ENCODE assay signal across 8 cellular contexts in the genomic region with DNA sequence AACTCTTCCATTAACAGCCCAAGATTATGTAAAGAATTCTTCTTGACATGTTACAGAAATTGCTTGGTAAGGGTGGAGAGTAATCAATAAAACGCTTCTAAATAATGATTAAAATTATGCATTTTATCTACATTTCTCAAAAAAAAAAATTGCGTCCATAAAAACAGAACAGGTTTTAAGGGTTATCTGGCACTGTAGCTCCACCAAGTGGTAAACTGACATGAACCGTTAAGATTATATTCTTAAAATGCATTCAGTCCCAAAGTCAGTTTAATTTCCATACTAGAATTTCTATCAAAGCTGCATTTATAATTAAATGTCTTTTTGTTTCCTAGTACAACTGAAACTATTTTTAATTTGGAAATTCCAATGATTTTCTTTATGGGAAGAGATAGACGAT.
DNase-seq lines count a peak whose midpoint lies in the region; ATAC-seq, FAIRE-seq and TF ChIP-seq lines count a peak whose summit lies in the region.

No MANE protein-coding gene starts in this region.

- DNase-seq in NOMO-1 treated with DMSO at 0.1 percent for 48 hours (lab: John Stamatoyannopoulos, UW; ENCODE audit: unreplicated experiment), result peak; percentile 40
- DNase-seq in NOMO-1 treated with dmso at 0.1 percent for 144 hours (lab: John Stamatoyannopoulos, UW; ENCODE audit: unreplicated experiment), result no peak
- DNase-seq in NCI-H446 treated with DMSO at 0.1 percent for 48 hours (lab: John Stamatoyannopoulos, UW), result peak; percentile 37
- DNase-seq in esophagus muscularis mucosa (ENCODE audit: extremely low spot score), result no peak
- peak; percentile 32 for DNase-seq in small intestine
- DNase-seq in activated effector memory CD4-positive, alpha-beta T cell treated with anti-CD3 and anti-CD28 coated beads, Interleukin-2, amount 50 U/mL, for 16 hours, result no peak

- peak; percentile 29 to 47 (median 40) for TF ChIP-seq CTCF in esophagus muscularis mucosa (IDR thresholded peaks at IDR 0.05)

- no peak overlapping the region for H3K27ac ChIP-seq in esophagus muscularis mucosa (replicated peaks in 1 of 4)
- no peak overlapping the region for H3K27ac ChIP-seq in small intestine (ENCODE audit: low read depth in 1 of 2, low read length in 1 of 2)

- no peak for ATAC-seq in HG02588 (IDR thresholded peaks at IDR 0.05; ENCODE audit: unreplicated experiment)
- no peak for ATAC-seq in GM19351 (IDR thresholded peaks at IDR 0.05; ENCODE audit: unreplicated experiment)

- H3K4me1 ChIP-seq in esophagus muscularis mucosa (peaks cover 0 to 8% (median 3%) of the 10 kb centered on the region in 4 donors), small intestine (ENCODE audit: control insufficient read depth in 2 of 2, insufficient read depth in 1 of 2, low read depth in 1 of 2, low read length in 1 of 2) (peaks cover 0 to 2% of the 10 kb centered on the region in 2 donors)

- intact Hi-C loops in esophagus muscularis mucosa (cut with DNase I), result loop anchor here (5.0 to 10.0 kb wide), 3 partner anchors 273 to 990 kb away; no protein-coding TSS in a partner anchor

- FAIRE-seq in small intestine (lab: Jason Lieb, UNC), result peak; percentile 15

- WGBS in esophagus muscularis mucosa, result 9% methylated on average over 4 of the region's 4 CpGs
- WGBS in small intestine, 3 donors, result 4 to 17% (median 4%) methylated on average over 4 of the region's 4 CpGs

- H3K27me3 ChIP-seq in esophagus muscularis mucosa (no peaks in the 10 kb centered on the region), small intestine (ENCODE audit: control insufficient read depth in 2 of 2, insufficient read depth in 2 of 2, low read length in 2 of 2) (no peaks in the 10 kb centered on the region)

- no peak for TF ChIP-seq EP300 in esophagus muscularis mucosa (IDR thresholded peaks at IDR 0.05)

- TF ChIP-seq POLR2A in esophagus muscularis mucosa (IDR thresholded peaks at IDR 0.05; ENCODE audit: low read depth), result no peak

- H3K36me3 ChIP-seq in esophagus muscularis mucosa, result no peaks in the 10 kb centered on the region
- no peaks in the 10 kb centered on the region for H3K36me3 ChIP-seq in small intestine (ENCODE audit: control insufficient read depth in 2 of 2, insufficient read depth in 2 of 2, low read length in 2 of 2)

- H3K9me3 ChIP-seq in esophagus muscularis mucosa (no peaks in the 10 kb centered on the region), small intestine (ENCODE audit: control insufficient read depth, low read depth) (no peaks in the 10 kb centered on the region)

- no peak overlapping the region for H3K4me3 ChIP-seq in esophagus muscularis mucosa
- no peak overlapping the region for H3K4me3 ChIP-seq in small intestine (ENCODE audit: low read depth in 1 of 2, low read length in 2 of 2)

Comparison
In these comparisons a context has a peak if more than half of its experiments do, and no peak if none do; other contexts are left out.
1. DNase-seq: peak in NOMO-1 treated with DMSO at 0.1 percent for 48 hours (single experiment), NCI-H446 treated with DMSO at 0.1 percent for 48 hours (single experiment) and small intestine (single experiment); none in NOMO-1 treated with dmso at 0.1 percent for 144 hours (single experiment), esophagus muscularis mucosa (single experiment) and activated effector memory CD4-positive, alpha-beta T cell treated with anti-CD3 and anti-CD28 coated beads, Interleukin-2, amount 50 U/mL, for 16 hours (single experiment).